In genomic region chr17:80347536-80347935, GRCh38 we compare ENCODE assay signal across 20 cellular contexts.
"Had no signal": no experiment of that assay in that cellular context is flagged by ENCODE, and none has a peak within 500 bp of the region (broad histone marks: within the 10 kb centered on the region; RNA-seq: fewer than 3 reads in every experiment).

No MANE protein-coding gene starts in this region.

- ATAC-seq: body of pancreas, foreskin keratinocyte, left cardiac atrium had no signal

- H3K27ac Mint-ChIP-seq: activated naive CD4-positive, alpha-beta T cell treated with anti-CD3 and anti-CD28 coated beads for 36 hours; endodermal cell; nephron had no signal

- DNase-seq: activated CD4-positive, alpha-beta T cell treated with anti-CD3 and anti-CD28 coated beads for 1 hour; activated CD4-positive, alpha-beta T cell treated with anti-CD3 and anti-CD28 coated beads, Interleukin-2, amount 50 U/mL, for 48 hours; activated naive CD4-positive, alpha-beta T cell treated with anti-CD3 and anti-CD28 coated beads for 36 hours; amygdala; body of pancreas; caudate nucleus; colonic mucosa; endodermal cell; foreskin keratinocyte; hippocampal formation; left cardiac atrium; occipital lobe; retina; SJCRH30; stimulated activated CD4-positive, alpha-beta T cell treated with anti-CD3 and anti-CD28 coated beads, Interleukin-12 subunit alpha, Interleukin-12 subunit beta, amount 100 ng/mL, for 4 hours; stimulated activated CD4-positive, alpha-beta T cell treated with anti-CD3 and anti-CD28 coated beads, Interleukin-1b, Interleukin-23, amount 100 ng/mL, for 48 hours; stimulated activated CD8-positive, alpha-beta memory T cell treated with anti-CD3 and anti-CD28 coated beads, Interleukin-4, amount 100 ng/mL, for 48 hours; stimulated activated naive CD4-positive, alpha-beta T cell treated with Interleukin-2 at 50 U/mL for 16 hours; WERI-Rb-1 had no signal

- H3K4me1 Mint-ChIP-seq: endodermal cell, nephron had no signal

- H3K4me3 Mint-ChIP-seq: activated naive CD4-positive, alpha-beta T cell treated with anti-CD3 and anti-CD28 coated beads for 36 hours; endodermal cell; nephron had no signal

- H3K9me3 Mint-ChIP-seq: activated naive CD4-positive, alpha-beta T cell treated with anti-CD3 and anti-CD28 coated beads for 36 hours; endodermal cell; nephron had no signal
